ENCODE assay signal across 1 cellular context in the genomic region with DNA sequence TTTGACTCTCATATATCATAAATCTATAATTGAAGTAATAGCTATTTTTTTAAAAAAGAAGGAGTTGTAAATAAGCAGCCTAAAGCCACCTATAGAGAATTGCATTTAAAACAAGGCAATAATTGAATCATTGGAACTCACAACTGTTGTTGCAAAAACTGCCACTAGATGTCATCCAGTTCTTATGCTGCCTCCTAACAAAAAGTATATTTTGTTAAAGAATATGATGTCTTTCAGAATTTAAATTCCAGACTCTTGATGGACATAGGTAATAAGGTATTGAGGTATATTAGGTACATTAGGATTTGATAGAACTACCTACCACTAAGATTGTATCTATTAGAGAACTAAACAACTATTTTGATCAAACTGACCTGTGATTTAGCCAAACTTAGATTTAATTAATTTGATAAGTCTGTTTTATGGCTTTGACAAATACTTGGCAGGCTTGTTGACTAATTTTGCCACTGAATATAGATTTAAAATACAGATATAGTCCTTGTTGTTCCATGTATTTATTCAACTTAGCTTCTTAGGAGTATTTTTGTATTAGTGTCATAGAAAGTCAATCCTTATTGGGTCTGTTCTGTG.
TF ChIP-seq lines count a peak whose summit lies in the region.

No MANE protein-coding gene starts in this region.

TF ChIP-seq in IMR-90, 13 proteins besides CTCF, POLR2A, EP300 and RAD21 (continued from another document):
- TF ChIP-seq, protein P1, sequence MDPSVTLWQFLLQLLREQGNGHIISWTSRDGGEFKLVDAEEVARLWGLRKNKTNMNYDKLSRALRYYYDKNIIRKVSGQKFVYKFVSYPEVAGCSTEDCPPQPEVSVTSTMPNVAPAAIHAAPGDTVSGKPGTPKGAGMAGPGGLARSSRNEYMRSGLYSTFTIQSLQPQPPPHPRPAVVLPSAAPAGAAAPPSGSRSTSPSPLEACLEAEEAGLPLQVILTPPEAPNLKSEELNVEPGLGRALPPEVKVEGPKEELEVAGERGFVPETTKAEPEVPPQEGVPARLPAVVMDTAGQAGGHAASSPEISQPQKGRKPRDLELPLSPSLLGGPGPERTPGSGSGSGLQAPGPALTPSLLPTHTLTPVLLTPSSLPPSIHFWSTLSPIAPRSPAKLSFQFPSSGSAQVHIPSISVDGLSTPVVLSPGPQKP (IDR thresholded peaks at IDR 0.05; ENCODE audit: borderline replicate concordance, low read depth, low read length), result no peak
- TF ChIP-seq BHLHE40 (IDR thresholded peaks at IDR 0.05; ENCODE audit: low read depth, low read length), result no peak
- TF ChIP-seq SMC3 (IDR thresholded peaks at IDR 0.05; ENCODE audit: low read depth, low read length), result no peak; the same call in 1 of the 2 replicates
- TF ChIP-seq MAZ (IDR thresholded peaks at IDR 0.05; ENCODE audit: borderline replicate concordance, low read depth, low read length), result no peak
- TF ChIP-seq RFX5 (IDR thresholded peaks at IDR 0.05; ENCODE audit: low read depth, low read length), result no peak
- no peak for TF ChIP-seq FOS (IDR thresholded peaks at IDR 0.05; ENCODE audit: low read depth, low read length)
- no peak for TF ChIP-seq RCOR1 (IDR thresholded peaks at IDR 0.05; ENCODE audit: insufficient replicate concordance, low read length)
- TF ChIP-seq NFE2L2 (IDR thresholded peaks at IDR 0.05; ENCODE audit: low read depth, low read length), result no peak
- TF ChIP-seq MAFK (IDR thresholded peaks at IDR 0.05; ENCODE audit: low read depth, low read length), result no peak
- TF ChIP-seq, protein P2, sequence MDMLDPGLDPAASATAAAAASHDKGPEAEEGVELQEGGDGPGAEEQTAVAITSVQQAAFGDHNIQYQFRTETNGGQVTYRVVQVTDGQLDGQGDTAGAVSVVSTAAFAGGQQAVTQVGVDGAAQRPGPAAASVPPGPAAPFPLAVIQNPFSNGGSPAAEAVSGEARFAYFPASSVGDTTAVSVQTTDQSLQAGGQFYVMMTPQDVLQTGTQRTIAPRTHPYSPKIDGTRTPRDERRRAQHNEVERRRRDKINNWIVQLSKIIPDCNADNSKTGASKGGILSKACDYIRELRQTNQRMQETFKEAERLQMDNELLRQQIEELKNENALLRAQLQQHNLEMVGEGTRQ (IDR thresholded peaks at IDR 0.05; ENCODE audit: low read depth, low read length), result no peak
- no peak for TF ChIP-seq CEBPB (IDR thresholded peaks at IDR 0.05; ENCODE audit: low read depth, low read length)
TF ChIP-seq in IMR-90: peak in this region for 0.
